In the genomic region with DNA sequence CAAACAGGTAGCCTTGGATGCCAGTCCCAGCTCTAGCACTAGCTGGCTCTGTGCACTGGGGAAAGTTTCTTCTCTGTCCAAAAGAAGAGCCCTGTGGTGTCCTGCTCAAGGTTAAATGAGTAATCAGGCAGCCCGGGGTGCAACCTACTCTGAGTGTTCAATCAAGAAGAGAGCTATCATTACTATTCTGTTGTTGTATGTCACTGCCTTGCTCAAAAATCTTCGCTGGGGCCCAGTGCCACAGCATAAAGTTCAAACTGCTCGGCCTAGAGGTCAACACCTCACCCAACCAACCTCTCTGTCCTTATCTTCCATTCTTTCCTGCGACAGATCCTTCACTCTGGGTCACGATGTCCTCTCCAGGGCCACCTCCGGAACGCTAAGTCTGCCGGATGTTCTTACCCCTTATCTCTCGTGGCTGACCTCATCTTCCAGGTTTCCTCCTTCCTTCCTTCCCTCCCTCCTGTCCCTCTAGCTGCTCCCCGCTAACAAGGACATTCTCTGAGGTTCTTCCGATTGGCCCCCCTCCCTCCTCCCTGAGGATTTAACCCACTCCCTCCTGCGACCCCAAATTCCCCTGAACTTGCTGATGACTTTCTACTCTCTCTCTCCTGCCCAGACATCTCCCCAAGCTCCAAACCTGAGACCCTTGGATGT, we compare ENCODE assay signal across 15 cellular contexts. TPM values are rescaled to one million over a fixed set of nuclear protein-coding genes. Genes with fewer than 3 reads are reported as not detected.
DNase-seq lines count a peak whose midpoint lies in the region; ATAC-seq and TF ChIP-seq lines count a peak whose summit lies in the region.
"Had no signal": no experiment of that assay in that cellular context is flagged by ENCODE, and none has a peak within 500 bp of the region (broad histone marks: within the 10 kb centered on the region; RNA-seq: fewer than 3 reads in every experiment).

No MANE protein-coding gene starts in this region.

- peaks cover 30% of the 10 kb centered on the region for H3K36me3 Mint-ChIP-seq in endothelial cell (ENCODE audit: low read depth, unreplicated experiment)

- WGBS in testis, 2 donors = 43 to 53% methylated on average over 12 of the region's 12 CpGs

- H3K4me1 Mint-ChIP-seq in endothelial cell (ENCODE audit: unreplicated experiment) = peaks cover 48% of the 10 kb centered on the region

- peak overlapping the region; percentile 51 for H3K27ac Mint-ChIP-seq in endothelial cell (ENCODE audit: unreplicated experiment)

- H3K27ac ChIP-seq in right atrium auricular region = no peak overlapping the region
- peak overlapping the region in 1 of 2 donors; percentile 28 for H3K27ac ChIP-seq in testis
- no peak overlapping the region for H3K27ac ChIP-seq in left lung
- H3K27ac ChIP-seq: BLaER1 had no signal

- TF ChIP-seq POLR2A in testis (IDR thresholded peaks at IDR 0.05) = no peak

- intact Hi-C loops in Right ventricle myocardium inferior (cut with DNase I) = no loop called here
- intact Hi-C loops in testis (cut with DNase I; ENCODE audit: low total_unique reads) = no loop called here
- intact Hi-C loops in left lung (cut with DNase I) = no loop called here

- no peak for ATAC-seq in Right ventricle myocardium inferior
- no peak for ATAC-seq in left lung

- H3K4me1 ChIP-seq in right atrium auricular region (peaks cover 0 to 30% of the 10 kb centered on the region in 2 donors), testis (peaks cover 30% of the 10 kb centered on the region), left lung (peaks cover 0 to 8% of the 10 kb centered on the region in 2 donors)

- H3K27me3 Mint-ChIP-seq in endothelial cell (ENCODE audit: unreplicated experiment) = peaks cover 34% of the 10 kb centered on the region

- TF ChIP-seq CTCF in right atrium auricular region (IDR thresholded peaks at IDR 0.05) (no peak), endothelial cell (IDR thresholded peaks at IDR 0.05; ENCODE audit: unreplicated experiment) (no peak), testis (IDR thresholded peaks at IDR 0.05) (no peak), left lung (IDR thresholded peaks at IDR 0.05) (no peak)

- H3K9me3 ChIP-seq in right atrium auricular region (no peaks in the 10 kb centered on the region), testis (no peaks in the 10 kb centered on the region), left lung (no peaks in the 10 kb centered on the region)
- H3K9me3 ChIP-seq: BLaER1 had no signal

- no peaks in the 10 kb centered on the region for H3K9me3 Mint-ChIP-seq in endothelial cell (ENCODE audit: unreplicated experiment)

- no peak overlapping the region for H3K4me3 ChIP-seq in right atrium auricular region
- no peak overlapping the region for H3K4me3 ChIP-seq in testis
- H3K4me3 ChIP-seq in left lung = no peak overlapping the region
- H3K4me3 ChIP-seq: BLaER1 had no signal

- peak overlapping the region; percentile 75 for H3K4me3 Mint-ChIP-seq in endothelial cell (ENCODE audit: unreplicated experiment)

- DNase-seq in Right ventricle myocardium inferior (ENCODE audit: missing footprints) (peak; percentile 27), right atrium auricular region (ENCODE audit: low spot score) (no peak), endothelial cell (ENCODE audit: low spot score) (no peak), testis (peak; percentile 68), left lung (no peak), KG1 (lab: John Stamatoyannopoulos, UW) (no peak)
- DNase-seq: 8988T, DMS 273 treated with DMSO at 0.1 percent for 48 hours, Karpas-422, MM.1S, NCI-H1105, NCI-H1694 treated with DMSO at 0.1 percent for 48 hours, NCI-H345, NCI-H526 treated with DMSO at 0.1 percent for 48 hours had no signal

- H3K27me3 ChIP-seq in right atrium auricular region = no peaks in the 10 kb centered on the region
- no peaks in the 10 kb centered on the region for H3K27me3 ChIP-seq in testis
- no peaks in the 10 kb centered on the region for H3K27me3 ChIP-seq in left lung
- H3K27me3 ChIP-seq: BLaER1 had no signal

- H3K36me3 ChIP-seq in right atrium auricular region (no peaks in the 10 kb centered on the region), testis (ENCODE audit: low read depth, missing control alignments) (no peaks in the 10 kb centered on the region), left lung (no peaks in the 10 kb centered on the region)

RNA-seq across cellular contexts. Expression of a gene that starts 4.4 kb away (rescaled TPM):
- 4.3 TPM for total RNA-seq in Right ventricle myocardium inferior
- 1 to 10 TPM; 4.1 to 7.9 TPM for total RNA-seq in right atrium auricular region
- total RNA-seq in endothelial cell (ENCODE audit: unreplicated experiment) = 22.1 TPM
- 100 to 1,000 TPM; 204 to 216 TPM for total RNA-seq in testis
- 97.1 TPM for polyA plus RNA-seq in testis (ENCODE audit: insufficient read depth, low read depth, low replicate concordance)
- total RNA-seq in left lung = 10 to 100 TPM in 1 of 2 donors, 1 to 10 TPM in 1; 7.7 to 17.2 TPM

RNA-seq across cellular contexts. Expression of a gene that starts 8.7 kb away (rescaled TPM):
- 1.2 TPM for total RNA-seq in Right ventricle myocardium inferior
- total RNA-seq in right atrium auricular region = 10 to 100 TPM; 27.6 to 34.4 TPM
- 0.74 TPM for total RNA-seq in endothelial cell (ENCODE audit: unreplicated experiment)
- total RNA-seq in testis = 10 to 100 TPM; 20.1 to 20.8 TPM
- polyA plus RNA-seq in testis (ENCODE audit: insufficient read depth, low read depth, low replicate concordance) = 7.7 TPM
- total RNA-seq in left lung = under 1 TPM in 1 of 2 donors, not detected in 1; 0.26 TPM

RNA-seq across cellular contexts. Expression of a gene that starts 25.1 kb away (rescaled TPM):
- 0.19 TPM for total RNA-seq in Right ventricle myocardium inferior
- total RNA-seq in right atrium auricular region = not detected
- total RNA-seq in endothelial cell (ENCODE audit: unreplicated experiment) = not detected
- total RNA-seq in testis = 1 to 10 TPM; 1.4 to 2.0 TPM
- 0.95 TPM for polyA plus RNA-seq in testis (ENCODE audit: insufficient read depth, low read depth, low replicate concordance)
- total RNA-seq in left lung = not detected

RNA-seq across cellular contexts. Expression of a gene that starts 54.7 kb away (rescaled TPM):
- total RNA-seq in Right ventricle myocardium inferior (not detected), right atrium auricular region (under 1 TPM; 0.20 to 0.22 TPM), endothelial cell (ENCODE audit: unreplicated experiment) (0.18 TPM), testis (1 to 10 TPM; 2.0 to 2.1 TPM), left lung (not detected)
- polyA plus RNA-seq in testis (ENCODE audit: insufficient read depth, low read depth, low replicate concordance) = 1.1 TPM

RNA-seq across cellular contexts. Expression of a gene that starts 55.7 kb away (rescaled TPM):
- total RNA-seq in Right ventricle myocardium inferior (not detected), right atrium auricular region (not detected), endothelial cell (ENCODE audit: unreplicated experiment) (not detected), testis (1 to 10 TPM; 2.4 to 5.7 TPM), left lung (not detected)
- polyA plus RNA-seq in testis (ENCODE audit: insufficient read depth, low read depth, low replicate concordance) = 5.7 TPM

Comparison
In these comparisons a context has a peak if more than half of its experiments do, and no peak if none do; other contexts are left out.
1. DNase-seq: peak in Right ventricle myocardium inferior (single experiment) and testis (single experiment); none in right atrium auricular region (single experiment), endothelial cell (single experiment), left lung (0 of 2) and KG1 (single experiment).